Comparison of ENCODE assay signal across 1 cellular context in genomic region chr10:110076559-110077318, GRCh38.
A peak's percentile ranks its signal among the peaks of the same experiment; 100 is the strongest.
TF ChIP-seq lines count a peak whose summit lies in the region.

No MANE protein-coding gene starts in this region.

TF ChIP-seq in HepG2, 621 proteins besides CTCF, POLR2A, EP300 and RAD21 (continued from another document and continues in another):
- TF ChIP-seq ZHX2 (IDR thresholded peaks at IDR 0.05; ENCODE audit: low read depth) (no peak), ZHX2 (CRISPR knock-in tag; IDR thresholded peaks at IDR 0.05; ENCODE audit: borderline replicate concordance) (no peak), ZNF616 (CRISPR knock-in tag; IDR thresholded peaks at IDR 0.05; ENCODE audit: low read depth) (no peak), ZNF24 (IDR thresholded peaks at IDR 0.05) (no peak), GABPA (IDR thresholded peaks at IDR 0.05; ENCODE audit: low read depth, low read length) (no peak), GABPA (CRISPR knock-in tag; IDR thresholded peaks at IDR 0.05; ENCODE audit: low read depth) (no peak), HNRNPK (IDR thresholded peaks at IDR 0.05; ENCODE audit: low read depth, low read length, poor library complexity, severe bottlenecking) (no peak), ATF4 (CRISPR knock-in tag; IDR thresholded peaks at IDR 0.05) (peak in 1 of 2 experiments; percentile 75; a peak in 2 of 4 replicates), BCL6 (CRISPR knock-in tag; IDR thresholded peaks at IDR 0.05) (peak; percentile 54; the same call in 1 of the 2 replicates), JUNB (CRISPR knock-in tag; IDR thresholded peaks at IDR 0.05; ENCODE audit: borderline replicate concordance) (no peak), ZNF446 (CRISPR knock-in tag; IDR thresholded peaks at IDR 0.05) (no peak), JARID2 (CRISPR knock-in tag; IDR thresholded peaks at IDR 0.05; ENCODE audit: insufficient replicate concordance) (no peak), NAIF1 (CRISPR knock-in tag; IDR thresholded peaks at IDR 0.05; ENCODE audit: borderline replicate concordance) (no peak), ZBTB7B (CRISPR knock-in tag; IDR thresholded peaks at IDR 0.05) (0 out of 2 replicates have a peak, but pooled peaks have one; percentile 28), NFE2L2 (IDR thresholded peaks at IDR 0.05; ENCODE audit: low read length) (no peak), ZNF883 (CRISPR knock-in tag; IDR thresholded peaks at IDR 0.05; ENCODE audit: not compliant biosample characterization) (no peak), ZNF691 (CRISPR knock-in tag; IDR thresholded peaks at IDR 0.05; ENCODE audit: borderline replicate concordance, low read depth) (no peak), PHF20 (CRISPR knock-in tag; IDR thresholded peaks at IDR 0.05) (no peak), BCLAF1 (IDR thresholded peaks at IDR 0.05) (no peak), ZNF160 (CRISPR knock-in tag; IDR thresholded peaks at IDR 0.05) (no peak), ZNF713 (CRISPR knock-in tag; IDR thresholded peaks at IDR 0.05) (no peak), XBP1 (CRISPR knock-in tag; IDR thresholded peaks at IDR 0.05) (no peak), ZNF407 (CRISPR knock-in tag; IDR thresholded peaks at IDR 0.05; ENCODE audit: not compliant biosample characterization) (no peak), ZFP62 (CRISPR knock-in tag; IDR thresholded peaks at IDR 0.05) (no peak), CSRNP2 (CRISPR knock-in tag; conservative IDR thresholded peaks at IDR 0.05; ENCODE audit: low read depth) (no peak), ELF1 (CRISPR knock-in tag; IDR thresholded peaks at IDR 0.05) (no peak), NFATC3 (CRISPR knock-in tag; IDR thresholded peaks at IDR 0.05) (no peak), ZNF720 (CRISPR knock-in tag; IDR thresholded peaks at IDR 0.05) (no peak), SMARCE1 (IDR thresholded peaks at IDR 0.05; ENCODE audit: borderline replicate concordance) (no peak), KLF6 (CRISPR knock-in tag; IDR thresholded peaks at IDR 0.05) (no peak), SMC3 (IDR thresholded peaks at IDR 0.05; ENCODE audit: low read length) (no peak), JUND (CRISPR knock-in tag; IDR thresholded peaks at IDR 0.05) (no peak), TFE3 (CRISPR knock-in tag; IDR thresholded peaks at IDR 0.05) (no peak), ZNF577 (CRISPR knock-in tag; IDR thresholded peaks at IDR 0.05; ENCODE audit: borderline replicate concordance, low read depth) (no peak), FOXJ3 (CRISPR knock-in tag; IDR thresholded peaks at IDR 0.05; ENCODE audit: borderline replicate concordance) (peak; percentile 60; the same call in 1 of the 2 replicates), FOXP4 (CRISPR knock-in tag; IDR thresholded peaks at IDR 0.05) (peak; percentile 53)
